Comparison of ENCODE assay signal across 18 cellular contexts in the genomic region with DNA sequence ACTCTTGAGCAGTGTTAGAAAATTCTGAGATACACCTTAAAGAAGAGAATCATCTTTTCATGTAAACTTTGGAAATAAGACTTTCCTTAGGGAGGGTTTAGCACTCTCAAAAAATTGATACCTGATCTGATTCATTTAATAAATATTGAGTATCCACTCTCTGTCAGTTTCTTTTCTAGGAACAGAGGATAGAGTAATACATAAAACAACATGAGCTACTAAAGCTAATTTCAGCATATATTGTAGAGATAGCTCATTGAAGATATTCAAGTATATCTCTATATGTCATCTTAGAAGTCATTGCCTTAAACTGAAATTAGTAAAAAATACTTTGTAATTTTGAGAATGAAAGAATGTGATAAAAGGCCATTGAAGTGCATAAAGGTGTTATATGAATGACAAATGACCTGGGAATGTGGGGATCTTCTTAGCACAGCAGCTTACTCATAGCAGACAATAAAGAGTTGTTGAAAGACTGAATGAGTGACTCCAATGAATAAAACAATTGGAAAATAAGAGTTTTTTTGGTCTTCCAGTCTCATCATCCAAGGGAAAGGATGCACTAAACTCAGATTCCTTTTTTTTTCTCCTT. TPM values are rescaled to one million over a fixed set of nuclear protein-coding genes. Genes with fewer than 3 reads are reported as not detected.
A peak's percentile ranks its signal among the peaks of the same experiment; 100 is the strongest.
DNase-seq lines count a peak whose midpoint lies in the region; ATAC-seq and TF ChIP-seq lines count a peak whose summit lies in the region.
"Had no signal": no experiment of that assay in that cellular context is flagged by ENCODE, and none has a peak within 500 bp of the region (broad histone marks: within the 10 kb centered on the region; RNA-seq: fewer than 3 reads in every experiment).

No MANE protein-coding gene starts in this region.

- no peaks in the 10 kb centered on the region for H3K27me3 Mint-ChIP-seq in glutamatergic neuron (ENCODE audit: unreplicated experiment)

- H3K27ac Mint-ChIP-seq in glutamatergic neuron (ENCODE audit: unreplicated experiment): no peak overlapping the region
- H3K27ac Mint-ChIP-seq: activated B cell treated with CpG ODN at 0.5 μM for 24 hours; activated naive CD8-positive, alpha-beta T cell; stimulated activated effector memory CD8-positive, alpha-beta T cell treated with anti-CD3 and anti-CD28 coated beads, Interleukin-12 subunit alpha, Interleukin-12 subunit beta, amount 100 ng/mL, for 72 hours had no signal

- no peaks in the 10 kb centered on the region for H3F3A ChIP-seq in PC-3 (ENCODE audit: low read length, unreplicated experiment)

- H3K36me3 ChIP-seq in PC-3 (ENCODE audit: low read depth, low read length): no peaks in the 10 kb centered on the region
- no peaks in the 10 kb centered on the region for H3K36me3 ChIP-seq in gastrocnemius medialis
- H3K36me3 ChIP-seq: right atrium auricular region, SJSA1, thoracic aorta had no signal

- POLR2A ChIA-PET in PC-3 (lab: Charles Lee; ENCODE audit: unreplicated experiment): interaction anchor here (0.6 kb wide), 1 partner anchor 55 kb away, joined by 5 read pairs; no protein-coding TSS in a partner anchor

- H4K20me1 ChIP-seq in PC-3 (ENCODE audit: low read length): no peaks in the 10 kb centered on the region

- in situ Hi-C loops in gastrocnemius medialis (cut with MboI; ENCODE audit: low sequenced_read_pairs in 4 of 4): no loop called here

- ATAC-seq in GM21360 (IDR thresholded peaks at IDR 0.05; ENCODE audit: unreplicated experiment) (peak; percentile 11), PC-3 (peak; percentile 27), HG02798 (IDR thresholded peaks at IDR 0.05; ENCODE audit: poor library complexity, unreplicated experiment) (no peak), gastrocnemius medialis (no peak)

- H3K4me3 ChIP-seq in PC-3 (ENCODE audit: low read length) (no peak overlapping the region), gastrocnemius medialis (no peak overlapping the region)
- H3K4me3 ChIP-seq: coronary artery, right atrium auricular region, SJSA1, thoracic aorta had no signal

- DNase-seq in PC-3: peak; percentile 10
- no peak for DNase-seq in glutamatergic neuron
- DNase-seq in gastrocnemius medialis: no peak
- DNase-seq in NCI-H1930 (lab: John Stamatoyannopoulos, UW): no peak
- DNase-seq in HK-2 (ENCODE audit: unreplicated experiment): no peak
- DNase-seq: activated B cell treated with CpG ODN at 0.5 μM for 24 hours; activated CD8-positive, alpha-beta memory T cell treated with anti-CD3 and anti-CD28 coated beads for 24 hours; left ventricle myocardium superior; occipital lobe had no signal

- no peaks in the 10 kb centered on the region for H3K79me2 ChIP-seq in PC-3 (ENCODE audit: low read length)

- 0 out of 2 replicates have a peak, but pooled peaks cover 9% of the 10 kb centered on the region for H3K4me1 ChIP-seq in PC-3 (ENCODE audit: insufficient read depth, low read length)
- no peaks in the 10 kb centered on the region for H3K4me1 ChIP-seq in gastrocnemius medialis
- H3K4me1 ChIP-seq: right atrium auricular region, SJSA1 had no signal

- H3K9me3 ChIP-seq in PC-3 (ENCODE audit: low read length) (no peaks in the 10 kb centered on the region), gastrocnemius medialis (no peaks in the 10 kb centered on the region)
- H3K9me3 ChIP-seq: right atrium auricular region, SJSA1, thoracic aorta had no signal

- no peaks in the 10 kb centered on the region for H3K9me3 Mint-ChIP-seq in glutamatergic neuron (ENCODE audit: unreplicated experiment)
- H3K9me3 Mint-ChIP-seq: activated B cell treated with CpG ODN at 0.5 μM for 24 hours; stimulated activated effector memory CD8-positive, alpha-beta T cell treated with anti-CD3 and anti-CD28 coated beads, Interleukin-12 subunit alpha, Interleukin-12 subunit beta, amount 100 ng/mL, for 72 hours had no signal

- H3K27ac ChIP-seq in 22Rv1 (no peak overlapping the region), PC-3 (ENCODE audit: low read length) (no peak overlapping the region), gastrocnemius medialis (no peak overlapping the region)
- H3K27ac ChIP-seq: coronary artery, right atrium auricular region, SJSA1, thoracic aorta had no signal

- intact Hi-C loops in PC-3 (cut with micrococcal nuclease) (loop anchor here (1.0 to 5.0 kb wide), 3 partner anchors 37 to 155 kb away; no protein-coding TSS in a partner anchor), gastrocnemius medialis (cut with DNase I; ENCODE audit: low total_unique reads) (no loop called here)

- no peak for TF ChIP-seq POLR2A in gastrocnemius medialis (IDR thresholded peaks at IDR 0.05)

- TF ChIP-seq CTCF in 22Rv1 (IDR thresholded peaks at IDR 0.05) (peak; percentile 55), PC-3 (conservative IDR thresholded peaks at IDR 0.05; ENCODE audit: low read depth, low read length) (0 out of 2 replicates have a peak, but pooled peaks have one; percentile 6), glutamatergic neuron (IDR thresholded peaks at IDR 0.05; ENCODE audit: partially characterized antibody, unreplicated experiment) (peak; percentile 54), gastrocnemius medialis (IDR thresholded peaks at IDR 0.05 in 4 of 5, conservative IDR thresholded peaks at IDR 0.05 in 1 of 5) (no peak)

- H3K4me1 Mint-ChIP-seq in glutamatergic neuron (ENCODE audit: low read depth, unreplicated experiment): no peaks in the 10 kb centered on the region
- H3K4me1 Mint-ChIP-seq: activated B cell treated with CpG ODN at 0.5 μM for 24 hours; stimulated activated effector memory CD8-positive, alpha-beta T cell treated with anti-CD3 and anti-CD28 coated beads, Interleukin-12 subunit alpha, Interleukin-12 subunit beta, amount 100 ng/mL, for 72 hours had no signal

- H3K4me2 ChIP-seq in PC-3 (ENCODE audit: low read length): peak overlapping the region; percentile 52

- CTCF ChIA-PET in PC-3 (lab: Charles Lee): interaction anchor here (1.9 kb wide), 1 partner anchor 75 kb away, joined by 29 read pairs; no protein-coding TSS in a partner anchor

- no peak overlapping the region for H3K4me3 Mint-ChIP-seq in glutamatergic neuron (ENCODE audit: unreplicated experiment)
- H3K4me3 Mint-ChIP-seq: activated B cell treated with CpG ODN at 0.5 μM for 24 hours; activated naive CD8-positive, alpha-beta T cell; stimulated activated effector memory CD8-positive, alpha-beta T cell treated with anti-CD3 and anti-CD28 coated beads, Interleukin-12 subunit alpha, Interleukin-12 subunit beta, amount 100 ng/mL, for 72 hours had no signal

- no TSS peak for BruUV-seq in PC-3 (replicated peaks; lab: Mats Ljungman, UMichigan)

- no peak overlapping the region for H3K9ac ChIP-seq in PC-3 (ENCODE audit: low read length)

- no peaks in the 10 kb centered on the region for H3K9me2 ChIP-seq in PC-3 (replicated peaks; ENCODE audit: low read length)

- H2AFZ ChIP-seq in PC-3 (ENCODE audit: low read length): no peak overlapping the region

- H3K36me3 Mint-ChIP-seq in glutamatergic neuron (ENCODE audit: unreplicated experiment): no peaks in the 10 kb centered on the region
- H3K36me3 Mint-ChIP-seq: activated naive CD8-positive, alpha-beta T cell; stimulated activated effector memory CD8-positive, alpha-beta T cell treated with anti-CD3 and anti-CD28 coated beads, Interleukin-12 subunit alpha, Interleukin-12 subunit beta, amount 100 ng/mL, for 72 hours had no signal

- H3K27me3 ChIP-seq in PC-3 (ENCODE audit: low read length) (no peaks in the 10 kb centered on the region), gastrocnemius medialis (no peaks in the 10 kb centered on the region)
- H3K27me3 ChIP-seq: right atrium auricular region, SJSA1 had no signal

RNA-seq across cellular contexts. Expression of a gene that starts 29.2 kb away (rescaled TPM):
- total RNA-seq in PC-3 (2014; rRNA removed): not detected in 2 replicates
- total RNA-seq in glutamatergic neuron (ENCODE audit: unreplicated experiment): not detected
- total RNA-seq in gastrocnemius medialis: under 1 TPM in 1 of 4 donors, not detected in 3; 0.26 TPM
- total RNA-seq: activated B cell treated with CpG ODN at 0.5 μM for 24 hours, occipital lobe, SJSA1, thoracic aorta had no signal

RNA-seq across cellular contexts. Expression of a gene that starts 57.0 kb away (rescaled TPM):
- total RNA-seq in PC-3 (2014; rRNA removed) (43.8 and 49.4 TPM in 2 replicates), glutamatergic neuron (ENCODE audit: unreplicated experiment) (not detected), gastrocnemius medialis (1 to 10 TPM in 3 of 4 donors, not detected in 1; 1.0 to 7.8 (median 1.5) TPM)
- total RNA-seq: activated B cell treated with CpG ODN at 0.5 μM for 24 hours, SJSA1 had no signal

Comparison
In these comparisons a context has a peak if more than half of its experiments do, and no peak if none do; other contexts are left out.
1. CTCF ChIP-seq: peak in 22Rv1 (single experiment), PC-3 (single experiment) and glutamatergic neuron (single experiment); none in gastrocnemius medialis (0 of 5).
2. ATAC-seq: peak in GM21360 (single experiment) and PC-3 (single experiment); none in HG02798 (single experiment) and gastrocnemius medialis (0 of 2).